ENCODE assay signal across 8 cellular contexts in the genomic region with DNA sequence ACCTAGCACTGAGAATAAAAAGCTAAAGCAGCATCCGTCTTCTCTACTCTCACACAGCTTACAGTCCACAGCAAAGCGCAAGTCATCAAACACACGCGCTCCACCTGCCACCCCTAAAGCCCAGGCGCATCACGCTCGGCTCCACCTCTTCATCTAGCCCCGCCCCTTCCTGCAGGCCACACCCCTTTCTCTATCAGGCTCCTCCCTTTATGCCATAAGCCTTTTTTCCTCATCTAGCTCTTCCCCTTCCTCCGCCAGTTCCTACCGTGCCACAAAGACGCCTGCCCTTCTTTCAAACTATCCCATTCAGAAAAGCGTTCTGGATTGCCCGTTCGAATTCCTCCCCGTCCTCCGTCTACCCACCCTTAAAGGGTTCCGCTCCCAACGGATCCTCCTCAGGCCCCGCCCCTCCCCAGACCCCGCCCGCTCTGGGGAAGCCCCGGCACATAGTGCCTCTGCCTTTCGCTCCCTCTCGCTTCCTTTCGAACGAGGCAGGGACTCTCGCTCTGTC. TPM values are rescaled to one million over a fixed set of nuclear protein-coding genes. Genes with fewer than 3 reads are reported as not detected.
DNase-seq lines count a peak whose midpoint lies in the region; ATAC-seq and TF ChIP-seq lines count a peak whose summit lies in the region.

No MANE protein-coding gene starts in this region.

- peak overlapping the region; percentile 98 for H2AFZ ChIP-seq in parathyroid adenoma

- H3K36me3 ChIP-seq in SJSA1 = no peaks in the 10 kb centered on the region
- no peaks in the 10 kb centered on the region for H3K36me3 ChIP-seq in parathyroid adenoma (ENCODE audit: control insufficient read depth, insufficient read depth, low read length)
- no peaks in the 10 kb centered on the region for H3K36me3 ChIP-seq in tibial artery

- H3K4me2 ChIP-seq in parathyroid adenoma (ENCODE audit: low read length) = peak overlapping the region; percentile 96

- H3K4me1 ChIP-seq in SJSA1 (replicated peaks) = peaks cover 7% of the 10 kb centered on the region
- peaks cover 4% of the 10 kb centered on the region for H3K4me1 ChIP-seq in parathyroid adenoma
- H3K4me1 ChIP-seq in tibial artery = peaks cover 0 to 11% (median 4%) of the 10 kb centered on the region in 4 donors

- TF ChIP-seq CTCF in parathyroid adenoma (IDR thresholded peaks at IDR 0.05) (no peak), tibial artery (IDR thresholded peaks at IDR 0.05) (no peak)

- DNase-seq in GF-D8 (lab: John Stamatoyannopoulos, UW) (peak; percentile 74), NAMALWA (ENCODE audit: low spot score) (peak; percentile 92), SJSA1 (ENCODE audit: low read depth in 1 of 2, low spot score in 2 of 2) (peak; percentile 91 to 99), Right ventricle myocardium inferior (ENCODE audit: missing footprints) (peak; percentile 93), tibial artery (peak; percentile 88 to 91)
- DNase-seq in activated naive CD4-positive, alpha-beta T cell treated with Interleukin-2 at 50 U/mL for 16 hours = peak; percentile 92

- intact Hi-C loops in Right ventricle myocardium inferior (cut with DNase I) (loop anchor here (1.0 to 2.0 kb wide), 3 partner anchors 20 to 70 kb away; partner anchors contain the start of genes CENPN, CMC2 and GCSH), tibial artery (cut with DNase I; ENCODE audit: low total_unique reads) (loop anchor here (2.0 kb wide), 2 partner anchors 20 to 70 kb away; partner anchors contain the start of genes CENPN, CMC2 and GCSH)

- H3K27ac ChIP-seq in SJSA1 (peak overlapping the region; percentile 93), parathyroid adenoma (peak overlapping the region; percentile 89), tibial artery (peak overlapping the region; percentile 96 to 97)

- no peaks in the 10 kb centered on the region for H3K9me3 ChIP-seq in SJSA1 (replicated peaks)
- H3K9me3 ChIP-seq in parathyroid adenoma (ENCODE audit: control insufficient read depth, low read length) = no peaks in the 10 kb centered on the region
- H3K9me3 ChIP-seq in tibial artery = no peaks in the 10 kb centered on the region

- peak overlapping the region; percentile 54 for H3K4me3 ChIP-seq in SJSA1
- peak overlapping the region; percentile 78 for H3K4me3 ChIP-seq in parathyroid adenoma (ENCODE audit: low read depth, low read length)
- H3K4me3 ChIP-seq in tibial artery = peak overlapping the region; percentile 63 to 69

- no peaks in the 10 kb centered on the region for H3K27me3 ChIP-seq in SJSA1 (replicated peaks)
- H3K27me3 ChIP-seq in parathyroid adenoma (ENCODE audit: control insufficient read depth, insufficient read depth, low read length) = no peaks in the 10 kb centered on the region
- no peaks in the 10 kb centered on the region for H3K27me3 ChIP-seq in tibial artery

- H3K9ac ChIP-seq in parathyroid adenoma = peak overlapping the region; percentile 73

- ATAC-seq in HG02588 (IDR thresholded peaks at IDR 0.05; ENCODE audit: unreplicated experiment) = peak; percentile 82
- ATAC-seq in Right ventricle myocardium inferior = peak; percentile 94

- no peaks in the 10 kb centered on the region for H3K79me2 ChIP-seq in parathyroid adenoma

RNA-seq across cellular contexts. Expression of gene C16orf46, which starts 0.4 kb away (rescaled TPM):
- total RNA-seq in SJSA1 (2014; rRNA removed; shearing (Covaris generic)) = 0.18 TPM in 1 of 2 replicates, not detected in the other
- total RNA-seq in Right ventricle myocardium inferior = 0.62 TPM

RNA-seq across cellular contexts. Expression of gene GCSH, which starts 19.6 kb away (rescaled TPM):
- total RNA-seq in SJSA1 (2014; rRNA removed; shearing (Covaris generic)) = 43.9 and 45.7 TPM in 2 replicates
- 52.3 TPM for total RNA-seq in Right ventricle myocardium inferior

RNA-seq across cellular contexts. Expression of gene ATMIN, which starts 41.0 kb away (rescaled TPM):
- total RNA-seq in SJSA1 (2014; rRNA removed; shearing (Covaris generic)) = 24.6 and 45.4 TPM in 2 replicates
- total RNA-seq in Right ventricle myocardium inferior = 21.2 TPM

Comparison
In these comparisons a context has a peak if more than half of its experiments do, and no peak if none do; other contexts are left out.
1. Peak in every context shown above with its lines: DNase-seq, ATAC-seq, H3K4me3 ChIP-seq and H3K27ac ChIP-seq.